In genomic region chr5:68371607-68372006, GRCh38 we compare ENCODE assay signal across 10 cellular contexts.
"Had no signal": no experiment of that assay in that cellular context is flagged by ENCODE, and none has a peak within 500 bp of the region (broad histone marks: within the 10 kb centered on the region; RNA-seq: fewer than 3 reads in every experiment).

No MANE protein-coding gene starts in this region.

- H3K36me3 ChIP-seq: HAP-1 had no signal

- H3K36me3 Mint-ChIP-seq: IgD-negative memory B cell had no signal

- H3K4me3 ChIP-seq: GM23248, HAP-1 had no signal

- H3K27ac ChIP-seq: GM23248, HL-60 had no signal

- H3K4me1 ChIP-seq: HAP-1 had no signal

- DNase-seq: GM23248, GOT3, H7, HFFc6, KG1 had no signal

- ATAC-seq: HCT116, HepG2 had no signal

- H3K27ac Mint-ChIP-seq: HFFc6 had no signal

- H3K9ac ChIP-seq: GM23248 had no signal

- H3K4me3 Mint-ChIP-seq: HFFc6, IgD-negative memory B cell had no signal

- H3K9me3 Mint-ChIP-seq: HFFc6 had no signal

- H3K9me3 ChIP-seq: HAP-1 had no signal
